In genomic region chr5:148403344-148403743, GRCh38 we compare ENCODE assay signal across 9 cellular contexts. TPM values are rescaled to one million over a fixed set of nuclear protein-coding genes. Genes with fewer than 3 reads are reported as not detected.
DNase-seq lines count a peak whose midpoint lies in the region; ATAC-seq, FAIRE-seq and TF ChIP-seq lines count a peak whose summit lies in the region.
"Had no signal": no experiment of that assay in that cellular context is flagged by ENCODE, and none has a peak within 500 bp of the region (broad histone marks: within the 10 kb centered on the region; RNA-seq: fewer than 3 reads in every experiment).

No MANE protein-coding gene starts in this region.

- TF ChIP-seq CTCF in left ventricle myocardium inferior (IDR thresholded peaks at IDR 0.05; ENCODE audit: borderline replicate concordance), result no peak
- TF ChIP-seq CTCF in coronary artery (IDR thresholded peaks at IDR 0.05), result no peak
- TF ChIP-seq CTCF in vagina (IDR thresholded peaks at IDR 0.05), result no peak

- peak overlapping the region in 1 of 8 donors; percentile 50 for H3K27ac Mint-ChIP-seq in CD8-positive, alpha-beta memory T cell

- DNase-seq in GM18507 (ENCODE audit: extremely low spot score, insufficient read length, low read depth) (no peak), left ventricle myocardium inferior (no peak), putamen (ENCODE audit: low spot score) (no peak), coronary artery (ENCODE audit: low spot score) (no peak), vagina (ENCODE audit: extremely low spot score in 2 of 2) (no peak)
- DNase-seq in CD8-positive, alpha-beta memory T cell, result no peak
- DNase-seq: cerebellar nuclear complex had no signal

- H3K4me1 ChIP-seq in left ventricle myocardium inferior (peaks cover 80% of the 10 kb centered on the region), vagina (no peaks in the 10 kb centered on the region)
- peaks cover 4% of the 10 kb centered on the region for H3K4me1 ChIP-seq in CD8-positive, alpha-beta memory T cell (ENCODE audit: insufficient read depth, low read length)

- CTCF ChIA-PET in CD8-positive, alpha-beta memory T cell (lab: Charles Lee), result no interaction called here

- peaks cover 3 to 90% (median 37%) of the 10 kb centered on the region in 3 donors for H3K36me3 Mint-ChIP-seq in CD8-positive, alpha-beta memory T cell

- POLR2A ChIA-PET in CD8-positive, alpha-beta memory T cell (lab: Charles Lee), result no interaction called here

- H3K4me3 ChIP-seq in left ventricle myocardium inferior (no peak overlapping the region), coronary artery (no peak overlapping the region), vagina (no peak overlapping the region)
- H3K4me3 ChIP-seq in CD8-positive, alpha-beta memory T cell (ENCODE audit: low read length), result no peak overlapping the region

- no peaks in the 10 kb centered on the region for H3K9me3 ChIP-seq in left ventricle myocardium inferior (replicated peaks)
- no peaks in the 10 kb centered on the region for H3K9me3 ChIP-seq in CD8-positive, alpha-beta memory T cell (ENCODE audit: low read length)
- H3K9me3 ChIP-seq in vagina, result no peaks in the 10 kb centered on the region

- peaks cover 18 to 50% (median 30%) of the 10 kb centered on the region in 3 donors for H3K4me1 Mint-ChIP-seq in CD8-positive, alpha-beta memory T cell

- H3K27me3 Mint-ChIP-seq in CD8-positive, alpha-beta memory T cell, result no peaks in the 10 kb centered on the region

- H3K9me3 Mint-ChIP-seq in CD8-positive, alpha-beta memory T cell, result no peaks in the 10 kb centered on the region

- TF ChIP-seq POLR2A in vagina (IDR thresholded peaks at IDR 0.05), result no peak

- intact Hi-C loops in left ventricle myocardium inferior (cut with micrococcal nuclease), result no loop called here
- intact Hi-C loops in vagina (cut with DNase I), result no loop called here

- peak overlapping the region; percentile 41 for H3K27ac ChIP-seq in left ventricle myocardium inferior (replicated peaks)
- no peak overlapping the region for H3K27ac ChIP-seq in CD8-positive, alpha-beta memory T cell (ENCODE audit: low read depth, low read length)
- no peak overlapping the region for H3K27ac ChIP-seq in coronary artery
- H3K27ac ChIP-seq in vagina, result no peak overlapping the region

- H3K36me3 ChIP-seq in left ventricle myocardium inferior, result peaks cover 80% of the 10 kb centered on the region
- peaks cover 52% of the 10 kb centered on the region for H3K36me3 ChIP-seq in CD8-positive, alpha-beta memory T cell (ENCODE audit: insufficient read depth, low read length)
- H3K36me3 ChIP-seq in vagina, result peaks cover 0 to 59% of the 10 kb centered on the region in 2 donors

- peak; percentile 39 for FAIRE-seq in GM18507 (lab: Jason Lieb, UNC)

- ATAC-seq in GM21529 (IDR thresholded peaks at IDR 0.05; ENCODE audit: unreplicated experiment) (peak; percentile 81), HG03521 (IDR thresholded peaks at IDR 0.05; ENCODE audit: unreplicated experiment) (peak; percentile 77)

- no peak overlapping the region for H3K4me3 Mint-ChIP-seq in CD8-positive, alpha-beta memory T cell

- H3K27me3 ChIP-seq in left ventricle myocardium inferior (ENCODE audit: low read depth) (no peaks in the 10 kb centered on the region), vagina (no peaks in the 10 kb centered on the region)
- no peaks in the 10 kb centered on the region for H3K27me3 ChIP-seq in CD8-positive, alpha-beta memory T cell (ENCODE audit: insufficient read depth, low read length, poor library complexity, severe bottlenecking)

RNA-seq across cellular contexts. Expression of gene FBXO38, which starts 19.6 kb away (rescaled TPM):
- 38.0 TPM for total RNA-seq in left ventricle myocardium inferior
- total RNA-seq in CD8-positive, alpha-beta memory T cell, result 10 to 100 TPM; 36.7 to 42.4 TPM
- polyA plus RNA-seq in CD8-positive, alpha-beta memory T cell, result 22.4 TPM
- 40.3 TPM for total RNA-seq in vagina
